8 cellular contexts compared by ENCODE assay signal in genomic region chr15:62067448-62068044, GRCh38. TPM values are rescaled to one million over a fixed set of nuclear protein-coding genes. Genes with fewer than 3 reads are reported as not detected.
DNase-seq lines count a peak whose midpoint lies in the region; ATAC-seq and TF ChIP-seq lines count a peak whose summit lies in the region.

No MANE protein-coding gene starts in this region.

- peak; percentile 30 for DNase-seq in EL
- no peak for DNase-seq in HL-60 (ENCODE audit: low read depth in 1 of 2, low spot score in 1 of 2)
- DNase-seq in activated CD8-positive, alpha-beta memory T cell treated with anti-CD3 and anti-CD28 coated beads, Interleukin-2, amount 50 U/mL, for 4 hours: peak; percentile 28
- DNase-seq in fibroblast of pulmonary artery (ENCODE audit: low read depth): peak; percentile 31
- peak; percentile 20 for DNase-seq in neuronal stem cell (ENCODE audit: low spot score)
- DNase-seq in KG1 (lab: John Stamatoyannopoulos, UW): no peak

- peak overlapping the region; percentile 67 for H3K18ac ChIP-seq in neuronal stem cell (ENCODE audit: low read length)

- no peak overlapping the region for H2BK120ac ChIP-seq in neuronal stem cell (ENCODE audit: low read depth, low read length)

- TF ChIP-seq CTCF in HL-60 (IDR thresholded peaks at IDR 0.05; ENCODE audit: insufficient read depth, low read length) (no peak), fibroblast of pulmonary artery (IDR thresholded peaks at IDR 0.05; ENCODE audit: low read length, missing control alignments) (no peak)

- H3K27me3 ChIP-seq in HL-60 (ENCODE audit: insufficient read depth, poor library complexity, severe bottlenecking) (peaks cover 23% of the 10 kb centered on the region), neuronal stem cell (ENCODE audit: control insufficient read depth in 3 of 3, insufficient read depth in 3 of 3, low read depth in 1 of 3, low read length in 3 of 3) (peaks cover 10 to 77% (median 38%) of the 10 kb centered on the region in 3 experiments)

- no peaks in the 10 kb centered on the region for H3K79me1 ChIP-seq in neuronal stem cell (ENCODE audit: low read depth, low read length)

- H3K27ac ChIP-seq in HL-60 (replicated peaks): no peak overlapping the region
- no peak overlapping the region for H3K27ac ChIP-seq in neuronal stem cell (replicated peaks; ENCODE audit: low read length)

- H4K91ac ChIP-seq in neuronal stem cell (ENCODE audit: low read depth, low read length, poor library complexity): no peak overlapping the region

- H3K4me3 ChIP-seq in HL-60 (replicated peaks; ENCODE audit: insufficient read depth, low read length) (peak overlapping the region; percentile 33), fibroblast of pulmonary artery (replicated peaks; ENCODE audit: low read depth, low read length) (peak overlapping the region; percentile 65), neuronal stem cell (ENCODE audit: low read length in 2 of 2) (peak overlapping the region; percentile 24 to 73)

- no peaks in the 10 kb centered on the region for H3K9me3 ChIP-seq in neuronal stem cell (replicated peaks in 1 of 2; ENCODE audit: control insufficient read depth in 2 of 2, insufficient read depth in 1 of 2, low read depth in 1 of 2, low read length in 2 of 2)

- H2BK5ac ChIP-seq in neuronal stem cell (ENCODE audit: low read length): no peak overlapping the region

- no CpG with 5 or more reads among the region's 62 CpGs for WGBS in neuronal stem cell (ENCODE audit: extremely low coverage in 2 of 2, insufficient read length in 2 of 2, insufficient replicate concordance in 1 of 2), 2 donors

- H3K4me2 ChIP-seq in neuronal stem cell (ENCODE audit: insufficient read depth, low read length, poor library complexity, severe bottlenecking): peak overlapping the region; percentile 65

- ATAC-seq in GM21786 (IDR thresholded peaks at IDR 0.05; ENCODE audit: unreplicated experiment): no peak
- no peak for ATAC-seq in HG03378 (IDR thresholded peaks at IDR 0.05; ENCODE audit: unreplicated experiment)

- H3K23ac ChIP-seq in neuronal stem cell (ENCODE audit: low read depth, low read length, poor library complexity): peak overlapping the region; percentile 87

- peak overlapping the region; percentile 87 for H2AFZ ChIP-seq in neuronal stem cell (ENCODE audit: low read length)

- H3K36me3 ChIP-seq in neuronal stem cell (replicated peaks in 1 of 2; ENCODE audit: control insufficient read depth in 2 of 2, insufficient read depth in 2 of 2, low read length in 2 of 2): no peaks in the 10 kb centered on the region

- no peak overlapping the region for H2BK15ac ChIP-seq in neuronal stem cell (ENCODE audit: low read length)

- peaks cover 2 to 3% of the 10 kb centered on the region in 2 donors for H3K4me1 ChIP-seq in neuronal stem cell (ENCODE audit: control insufficient read depth in 2 of 2, insufficient read depth in 1 of 2, low read depth in 1 of 2, low read length in 2 of 2)

- no peak overlapping the region for H3K4ac ChIP-seq in neuronal stem cell (ENCODE audit: low read length)

- H2BK12ac ChIP-seq in neuronal stem cell (ENCODE audit: low read length): no peak overlapping the region

- H3K9ac ChIP-seq in neuronal stem cell (ENCODE audit: low read depth, low read length, poor library complexity): no peak overlapping the region

- H2AK5ac ChIP-seq in neuronal stem cell (ENCODE audit: low read depth, low read length): no peak overlapping the region

- H4K8ac ChIP-seq in neuronal stem cell (ENCODE audit: low read depth, low read length): no peak overlapping the region

- H3K14ac ChIP-seq in neuronal stem cell (ENCODE audit: low read length): no peak overlapping the region

RNA-seq across cellular contexts. Expression of gene C2CD4A, which starts 0.8 kb away (rescaled TPM):
- not detected for polyA plus RNA-seq in neuronal stem cell (2013, experiment 1 of 2)
- not detected for polyA plus RNA-seq in neuronal stem cell (2013, experiment 2 of 2)

RNA-seq across cellular contexts. Expression of gene VPS13C, which starts 7.3 kb away (rescaled TPM):
- 11.5 TPM for polyA plus RNA-seq in neuronal stem cell (2013, experiment 1 of 2)
- polyA plus RNA-seq in neuronal stem cell (2013, experiment 2 of 2): 11.7 TPM

Comparison
In these comparisons a context has a peak if more than half of its experiments do, and no peak if none do; other contexts are left out.
1. DNase-seq: peak in EL (single experiment), activated CD8-positive, alpha-beta memory T cell treated with anti-CD3 and anti-CD28 coated beads, Interleukin-2, amount 50 U/mL, for 4 hours (single experiment), fibroblast of pulmonary artery (single experiment) and neuronal stem cell (single experiment); none in HL-60 (0 of 2) and KG1 (single experiment).
2. Peak in every context shown above with its lines, with median percentiles within 50 percentile points of each other: H3K4me3 ChIP-seq.